ENCODE assay signal across 8 cellular contexts in genomic region chr4:139030614-139031235, GRCh38. TPM values are rescaled to one million over a fixed set of nuclear protein-coding genes. Genes with fewer than 3 reads are reported as not detected.
DNase-seq lines count a peak whose midpoint lies in the region; ATAC-seq and TF ChIP-seq lines count a peak whose summit lies in the region.

No MANE protein-coding gene starts in this region.

- peak; percentile 92 for TF ChIP-seq CTCF in DND-41 (IDR thresholded peaks at IDR 0.05; ENCODE audit: borderline replicate concordance, extremely low read depth, low read length, poor library complexity, severe bottlenecking)
- TF ChIP-seq CTCF in gastroesophageal sphincter (IDR thresholded peaks at IDR 0.05) = peak; percentile 71 to 88 (median 80)
- peak; percentile 69 for TF ChIP-seq CTCF in parathyroid adenoma (IDR thresholded peaks at IDR 0.05)
- TF ChIP-seq CTCF in upper lobe of right lung (IDR thresholded peaks at IDR 0.05) = peak; percentile 82

- no peaks in the 10 kb centered on the region for H3K27me3 ChIP-seq in DND-41 (ENCODE audit: insufficient read depth, low read length, poor library complexity)
- no peaks in the 10 kb centered on the region for H3K27me3 ChIP-seq in SJSA1 (replicated peaks)
- no peaks in the 10 kb centered on the region for H3K27me3 ChIP-seq in gastroesophageal sphincter
- H3K27me3 ChIP-seq in parathyroid adenoma (ENCODE audit: control insufficient read depth, insufficient read depth, low read length) = no peaks in the 10 kb centered on the region
- no peaks in the 10 kb centered on the region for H3K27me3 ChIP-seq in upper lobe of right lung

- H3K9me3 ChIP-seq in DND-41 (ENCODE audit: insufficient read depth, low read length, severe bottlenecking) = no peaks in the 10 kb centered on the region
- H3K9me3 ChIP-seq in SJSA1 (replicated peaks) = no peaks in the 10 kb centered on the region
- no peaks in the 10 kb centered on the region for H3K9me3 ChIP-seq in gastroesophageal sphincter
- H3K9me3 ChIP-seq in parathyroid adenoma (ENCODE audit: control insufficient read depth, low read length) = no peaks in the 10 kb centered on the region
- no peaks in the 10 kb centered on the region for H3K9me3 ChIP-seq in upper lobe of right lung

- H4K20me1 ChIP-seq in DND-41 (ENCODE audit: insufficient read depth, low read length) = peaks cover 36% of the 10 kb centered on the region

- ATAC-seq in DND-41 (ENCODE audit: insufficient read depth, low read depth) (peak; percentile 89), GM21723 (IDR thresholded peaks at IDR 0.05; ENCODE audit: unreplicated experiment) (peak; percentile 83), gastroesophageal sphincter (peak; percentile 67), upper lobe of right lung (peak; percentile 93)

- H3K4me3 ChIP-seq in DND-41 (ENCODE audit: low read depth in 1 of 2, low read length in 2 of 2) (no peak overlapping the region), SJSA1 (no peak overlapping the region), gastroesophageal sphincter (no peak overlapping the region), parathyroid adenoma (ENCODE audit: low read depth, low read length) (no peak overlapping the region), upper lobe of right lung (no peak overlapping the region)

- no peak overlapping the region for H3K9ac ChIP-seq in DND-41 (ENCODE audit: low read depth, low read length)
- no peak overlapping the region for H3K9ac ChIP-seq in parathyroid adenoma

- 12 to 43% methylated on average over 6 to 14 of the region's 14 CpGs for WGBS in gastroesophageal sphincter (ENCODE audit: low coverage in 1 of 2), 2 donors

- no peak overlapping the region for H3K4me2 ChIP-seq in DND-41 (ENCODE audit: insufficient read depth, low read length)
- H3K4me2 ChIP-seq in parathyroid adenoma (ENCODE audit: low read length) = no peak overlapping the region

- H2AFZ ChIP-seq in DND-41 (ENCODE audit: low read depth, low read length) = no peak overlapping the region
- H2AFZ ChIP-seq in parathyroid adenoma = no peak overlapping the region

- DNase-seq in DND-41 (peak; percentile 75), LoVo (ENCODE audit: low spot score) (peak; percentile 67), SJSA1 (ENCODE audit: low read depth in 1 of 2, low spot score in 2 of 2) (peak; percentile 52 to 64), upper lobe of right lung (no peak)
- DNase-seq in activated naive CD4-positive, alpha-beta T cell (lab: John Stamatoyannopoulos, UW) = peak; percentile 4 to 45 (median 24)

- H3K36me3 ChIP-seq in DND-41 (ENCODE audit: insufficient read depth, low read length) (peaks cover 14% of the 10 kb centered on the region), SJSA1 (peaks cover 44% of the 10 kb centered on the region), gastroesophageal sphincter (peaks cover 0 to 8% of the 10 kb centered on the region in 2 donors), parathyroid adenoma (ENCODE audit: control insufficient read depth, insufficient read depth, low read length) (no peaks in the 10 kb centered on the region), upper lobe of right lung (no peaks in the 10 kb centered on the region)

- H3K79me2 ChIP-seq in DND-41 (ENCODE audit: insufficient read depth, low read length) = peaks cover 90% of the 10 kb centered on the region
- H3K79me2 ChIP-seq in parathyroid adenoma = peaks cover 3% of the 10 kb centered on the region

- no peak for TF ChIP-seq POLR2A in gastroesophageal sphincter (IDR thresholded peaks at IDR 0.05)

- no peak for TF ChIP-seq EP300 in gastroesophageal sphincter (IDR thresholded peaks at IDR 0.05)

- no peaks in the 10 kb centered on the region for H3K4me1 ChIP-seq in DND-41 (ENCODE audit: insufficient read depth, low read length)
- peaks cover 9% of the 10 kb centered on the region for H3K4me1 ChIP-seq in SJSA1 (replicated peaks)
- peaks cover 0 to 24% (median 3%) of the 10 kb centered on the region in 3 donors for H3K4me1 ChIP-seq in gastroesophageal sphincter
- peaks cover 3% of the 10 kb centered on the region for H3K4me1 ChIP-seq in parathyroid adenoma
- H3K4me1 ChIP-seq in upper lobe of right lung = no peaks in the 10 kb centered on the region

- intact Hi-C loops in upper lobe of right lung (cut with DNase I) = no loop called here

- H3K27ac ChIP-seq in DND-41 (ENCODE audit: low read length) = no peak overlapping the region
- H3K27ac ChIP-seq in SJSA1 = no peak overlapping the region
- no peak overlapping the region for H3K27ac ChIP-seq in gastroesophageal sphincter
- H3K27ac ChIP-seq in parathyroid adenoma = no peak overlapping the region
- no peak overlapping the region for H3K27ac ChIP-seq in upper lobe of right lung

RNA-seq across cellular contexts. Expression of gene NOCT, which starts 15.1 kb away (rescaled TPM):
- 29.7 and 35.8 TPM in 2 replicates for total RNA-seq in SJSA1 (2014; rRNA removed; shearing (Covaris generic))
- total RNA-seq in gastroesophageal sphincter = 1 to 10 TPM; 1.2 to 3.5 (median 3.4) TPM
- total RNA-seq in upper lobe of right lung = 4.8 TPM
